14 cellular contexts compared by ENCODE assay signal in genomic region chr12:115440438-115440837, GRCh38.
DNase-seq lines count a peak whose midpoint lies in the region; ATAC-seq and TF ChIP-seq lines count a peak whose summit lies in the region.
"Had no signal": no experiment of that assay in that cellular context is flagged by ENCODE, and none has a peak within 500 bp of the region (broad histone marks: within the 10 kb centered on the region; RNA-seq: fewer than 3 reads in every experiment).

No MANE protein-coding gene starts in this region.

- DNase-seq in BJ (ENCODE audit: low read depth) (peak; percentile 21), NCI-H226 (peak; percentile 12), dedifferentiated amniotic fluid mesenchymal stem cell (ENCODE audit: extremely low spot score) (peak; percentile 22), mucosa of gallbladder (ENCODE audit: low spot score) (peak; percentile 26), GM10266 (ENCODE audit: extremely low spot score) (no peak), activated gamma-delta T cell (lab: John Stamatoyannopoulos, UW) (no peak)
- no peak for DNase-seq in stimulated activated CD4-positive, alpha-beta T cell treated with anti-CD3 and anti-CD28 coated beads, Interleukin-4, amount 100 ng/mL, for 24 hours
- DNase-seq: activated CD4-positive, alpha-beta T cell treated with anti-CD3 and anti-CD28 coated beads, Interleukin-2, amount 10 ng/mL, durations not matched to agents 24 days and 14 days; activated naive CD4-positive, alpha-beta T cell treated with anti-CD3 and anti-CD28 coated beads for 36 hours; GOT3; left colon; NCI-H2107; SIG-M5 had no signal

- H3K4me3 ChIP-seq in BJ (ENCODE audit: low read depth, low read length) = no peak overlapping the region

- no peak for ATAC-seq in HG02571 (IDR thresholded peaks at IDR 0.05; ENCODE audit: unreplicated experiment)
- ATAC-seq: left colon had no signal

- POLR2A ChIA-PET in BJ (lab: Charles Lee) = no interaction called here

- no peaks in the 10 kb centered on the region for H3K27me3 ChIP-seq in BJ (ENCODE audit: control insufficient read depth, insufficient read depth, low read length)

- CTCF ChIA-PET in BJ (lab: Yijun Ruan, JAX) = no interaction called here

- TF ChIP-seq CTCF in BJ (IDR thresholded peaks at IDR 0.05; ENCODE audit: insufficient read depth, low read depth, low read length) (no peak), GM10266 (IDR thresholded peaks at IDR 0.05; ENCODE audit: control insufficient read depth, insufficient read depth, low read depth, missing control alignments) (no peak)

- H3K36me3 ChIP-seq in BJ (ENCODE audit: control insufficient read depth, insufficient read depth, low read length) = no peaks in the 10 kb centered on the region

Comparison
In these comparisons a context has a peak if more than half of its experiments do, and no peak if none do; other contexts are left out.
1. DNase-seq: peak in BJ (single experiment), NCI-H226 (single experiment), dedifferentiated amniotic fluid mesenchymal stem cell (single experiment) and mucosa of gallbladder (single experiment); none in stimulated activated CD4-positive, alpha-beta T cell treated with anti-CD3 and anti-CD28 coated beads, Interleukin-4, amount 100 ng/mL, for 24 hours (single experiment), GM10266 (single experiment) and activated gamma-delta T cell (single experiment).